Comparison of ENCODE assay signal across 15 cellular contexts in the genomic region with DNA sequence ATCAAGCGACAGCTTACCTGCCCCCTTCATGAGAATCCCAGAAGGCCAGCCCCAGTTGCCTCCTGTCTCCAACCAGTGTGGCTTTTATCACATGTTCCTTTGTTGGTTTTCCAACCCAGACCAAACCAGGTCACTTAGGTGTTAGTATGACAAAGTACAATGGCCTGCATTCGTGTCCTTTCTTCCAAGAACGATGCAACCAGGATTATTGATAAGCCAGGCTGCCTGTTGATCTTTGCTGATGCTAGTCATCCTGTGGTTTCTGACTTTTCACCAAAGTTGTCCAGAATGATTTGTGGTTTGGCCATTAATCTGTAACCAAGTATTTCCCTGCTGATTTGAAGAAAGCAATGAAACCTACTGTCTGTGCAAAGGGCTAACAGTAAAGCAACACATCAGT.
A peak's percentile ranks its signal among the peaks of the same experiment; 100 is the strongest.
DNase-seq lines count a peak whose midpoint lies in the region; ATAC-seq, FAIRE-seq and TF ChIP-seq lines count a peak whose summit lies in the region.
"Had no signal": no experiment of that assay in that cellular context is flagged by ENCODE, and none has a peak within 500 bp of the region (broad histone marks: within the 10 kb centered on the region; RNA-seq: fewer than 3 reads in every experiment).

No MANE protein-coding gene starts in this region.

- no peak for TF ChIP-seq POLR2A in HepG2 (IDR thresholded peaks at IDR 0.05; ENCODE audit: insufficient read depth in 1 of 2, low read depth in 2 of 2, low read length in 2 of 2)
- no peak for TF ChIP-seq POLR2A in right lobe of liver (IDR thresholded peaks at IDR 0.05)

- BruUV-seq in HepG2 (replicated peaks; lab: Mats Ljungman, UMichigan): no TSS peak

- H3K36me3 ChIP-seq in liver (ENCODE audit: control insufficient read depth in 4 of 4, insufficient read depth in 3 of 4, low read depth in 1 of 4, low read length in 3 of 4): no peaks in the 10 kb centered on the region
- H3K36me3 ChIP-seq in HepG2 (replicated peaks in 1 of 2; ENCODE audit: control insufficient read depth in 1 of 2, insufficient read depth in 2 of 2, low read length in 2 of 2): no peaks in the 10 kb centered on the region
- no peaks in the 10 kb centered on the region for H3K36me3 ChIP-seq in right lobe of liver
- H3K36me3 ChIP-seq: BLaER1 had no signal

- no peaks in the 10 kb centered on the region for H3K9me3 ChIP-seq in liver (ENCODE audit: control insufficient read depth in 4 of 4, low read length in 3 of 4)
- H3K9me3 ChIP-seq in HepG2 (ENCODE audit: low read length): no peaks in the 10 kb centered on the region
- no peaks in the 10 kb centered on the region for H3K9me3 ChIP-seq in right lobe of liver
- H3K9me3 ChIP-seq: BLaER1 had no signal

- no peak overlapping the region for H3K4me2 ChIP-seq in HepG2 (ENCODE audit: low read depth, low read length)
- H3K4me2 ChIP-seq: BLaER1 had no signal

- CTCF ChIA-PET in HepG2 (lab: Yijun Ruan, JAX; ENCODE audit: low intra/inter-chr PET ratio, low total read pairs): no interaction called here

- in situ Hi-C loops in HepG2 (cut with HindIII; ENCODE audit: extremely low pct_ligation_motif_present, low pct_unique_long_range_greater_than_20kb): no loop called here

- no peak overlapping the region for H2AFZ ChIP-seq in HepG2 (ENCODE audit: low read length)

- TF ChIP-seq RAD21 in liver (IDR thresholded peaks at IDR 0.05): peak; percentile 31 to 52
- no peak for TF ChIP-seq RAD21 in HepG2 (CRISPR knock-in tag; IDR thresholded peaks at IDR 0.05)

- H3K27me3 ChIP-seq in liver (ENCODE audit: control insufficient read depth in 4 of 4, insufficient read depth in 4 of 4, low read length in 3 of 4): no peaks in the 10 kb centered on the region
- H3K27me3 ChIP-seq in HepG2 (ENCODE audit: control insufficient read depth in 1 of 2, insufficient read depth in 2 of 2, low read length in 2 of 2): peaks cover 0 to 6% of the 10 kb centered on the region in 2 experiments; a peak in 1 of 5 replicates
- H3K27me3 ChIP-seq in right lobe of liver: no peaks in the 10 kb centered on the region
- H3K27me3 ChIP-seq: BLaER1 had no signal

- no peak for DNase-seq in HepG2 (ENCODE audit: low spot score)
- peak; percentile 3 for DNase-seq in glomerular visceral epithelial cell (ENCODE audit: extremely low spot score)
- DNase-seq in right lobe of liver: no peak
- DNase-seq in COR-L47 (lab: John Stamatoyannopoulos, UW): no peak
- DNase-seq: DMS79, GOT3, H9 had no signal

- no peak for FAIRE-seq in HepG2 (lab: Jason Lieb, UNC)
- FAIRE-seq: GM12891, K562 had no signal

- no peak for TF ChIP-seq EP300 in HepG2 (IDR thresholded peaks at IDR 0.05; ENCODE audit: low read depth in 2 of 2, low read length in 2 of 2)
- TF ChIP-seq EP300 in HepG2 (CRISPR knock-in tag; IDR thresholded peaks at IDR 0.05; ENCODE audit: borderline replicate concordance): no peak

- ATAC-seq in HepG2 (no peak), right lobe of liver (peak; percentile 32 to 83 (median 60)), HG02763 (IDR thresholded peaks at IDR 0.05; ENCODE audit: unreplicated experiment) (no peak), GM21515 (IDR thresholded peaks at IDR 0.05; ENCODE audit: unreplicated experiment) (no peak)
- ATAC-seq: K562 had no signal

- intact Hi-C loops in HepG2 (cut with micrococcal nuclease; ENCODE audit: unreplicated experiment) (no loop called here), right lobe of liver (cut with DNase I) (no loop called here)

- H3K4me3 ChIP-seq in liver (ENCODE audit: low read depth in 1 of 3, low read length in 3 of 3) (no peak overlapping the region), HepG2 (replicated peaks in 1 of 3; ENCODE audit: insufficient read depth in 1 of 3, low read depth in 2 of 3, low read length in 3 of 3) (no peak overlapping the region), right lobe of liver (no peak overlapping the region)
- H3K4me3 ChIP-seq: BLaER1, K562 had no signal

- TF ChIP-seq CTCF in liver (IDR thresholded peaks at IDR 0.05; ENCODE audit: low read depth, low read length, missing input control) (no peak), HepG2 (CRISPR knock-in tag; IDR thresholded peaks at IDR 0.05) (no peak), right lobe of liver (IDR thresholded peaks at IDR 0.05) (no peak)

- H3K27ac ChIP-seq in liver (ENCODE audit: low read depth in 1 of 2, low read length in 2 of 2) (no peak overlapping the region), HepG2 (ENCODE audit: extremely low read length, insufficient read depth, low read length) (no peak overlapping the region), right lobe of liver (peak overlapping the region in 1 of 3 donors; percentile 73)
- H3K27ac ChIP-seq: 22Rv1, BLaER1, HL-60 had no signal

- no peaks in the 10 kb centered on the region for H4K20me1 ChIP-seq in HepG2 (ENCODE audit: insufficient read depth, low read length)
- H4K20me1 ChIP-seq: BLaER1 had no signal

- POLR2A ChIA-PET in HepG2 (lab: Yijun Ruan, JAX): no interaction called here

- WGBS in liver: 35% methylated on average over 3 of the region's 3 CpGs
- WGBS in HepG2 (ENCODE audit: low lambda C conversion rate): 16% methylated on average over 3 of the region's 3 CpGs
- WGBS in right lobe of liver (ENCODE audit: insufficient coverage, low coverage, low lambda C conversion rate, missing lambda C conversion rate): 50% methylated on average over 3 of the region's 3 CpGs

- H3K9ac ChIP-seq in liver (ENCODE audit: low read depth in 1 of 2, low read length in 2 of 2) (no peak overlapping the region), HepG2 (ENCODE audit: insufficient read depth, low read depth, low read length) (no peak overlapping the region)
- H3K9ac ChIP-seq: BLaER1 had no signal

- H3K4me1 ChIP-seq in liver (ENCODE audit: control insufficient read depth in 4 of 4, insufficient read depth in 4 of 4, low read length in 3 of 4) (peaks cover 2 to 20% (median 5%) of the 10 kb centered on the region in 4 donors), HepG2 (ENCODE audit: insufficient read depth, low read length) (no peaks in the 10 kb centered on the region), right lobe of liver (peaks cover 0 to 39% (median 6%) of the 10 kb centered on the region in 4 donors)
- H3K4me1 ChIP-seq: BLaER1 had no signal

- no peaks in the 10 kb centered on the region for H3K79me2 ChIP-seq in HepG2 (ENCODE audit: insufficient read depth, low read length)

TF ChIP-seq in liver, 16 proteins besides CTCF, POLR2A, EP300 and RAD21 (continues in another document):
- no peak for TF ChIP-seq TAF1 (conservative IDR thresholded peaks at IDR 0.05)
- TF ChIP-seq, protein P1, sequence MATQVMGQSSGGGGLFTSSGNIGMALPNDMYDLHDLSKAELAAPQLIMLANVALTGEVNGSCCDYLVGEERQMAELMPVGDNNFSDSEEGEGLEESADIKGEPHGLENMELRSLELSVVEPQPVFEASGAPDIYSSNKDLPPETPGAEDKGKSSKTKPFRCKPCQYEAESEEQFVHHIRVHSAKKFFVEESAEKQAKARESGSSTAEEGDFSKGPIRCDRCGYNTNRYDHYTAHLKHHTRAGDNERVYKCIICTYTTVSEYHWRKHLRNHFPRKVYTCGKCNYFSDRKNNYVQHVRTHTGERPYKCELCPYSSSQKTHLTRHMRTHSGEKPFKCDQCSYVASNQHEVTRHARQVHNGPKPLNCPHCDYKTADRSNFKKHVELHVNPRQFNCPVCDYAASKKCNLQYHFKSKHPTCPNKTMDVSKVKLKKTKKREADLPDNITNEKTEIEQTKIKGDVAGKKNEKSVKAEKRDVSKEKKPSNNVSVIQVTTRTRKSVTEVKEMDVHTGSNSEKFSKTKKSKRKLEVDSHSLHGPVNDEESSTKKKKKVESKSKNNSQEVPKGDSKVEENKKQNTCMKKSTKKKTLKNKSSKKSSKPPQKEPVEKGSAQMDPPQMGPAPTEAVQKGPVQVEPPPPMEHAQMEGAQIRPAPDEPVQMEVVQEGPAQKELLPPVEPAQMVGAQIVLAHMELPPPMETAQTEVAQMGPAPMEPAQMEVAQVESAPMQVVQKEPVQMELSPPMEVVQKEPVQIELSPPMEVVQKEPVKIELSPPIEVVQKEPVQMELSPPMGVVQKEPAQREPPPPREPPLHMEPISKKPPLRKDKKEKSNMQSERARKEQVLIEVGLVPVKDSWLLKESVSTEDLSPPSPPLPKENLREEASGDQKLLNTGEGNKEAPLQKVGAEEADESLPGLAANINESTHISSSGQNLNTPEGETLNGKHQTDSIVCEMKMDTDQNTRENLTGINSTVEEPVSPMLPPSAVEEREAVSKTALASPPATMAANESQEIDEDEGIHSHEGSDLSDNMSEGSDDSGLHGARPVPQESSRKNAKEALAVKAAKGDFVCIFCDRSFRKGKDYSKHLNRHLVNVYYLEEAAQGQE (IDR thresholded peaks at IDR 0.05): no peak
- TF ChIP-seq RXRA (IDR thresholded peaks at IDR 0.05): peak; percentile 90 to 93
- TF ChIP-seq NR2F2 (IDR thresholded peaks at IDR 0.05): no peak
- no peak for TF ChIP-seq FOXA2 (IDR thresholded peaks at IDR 0.05)
- TF ChIP-seq HNF4A (conservative IDR thresholded peaks at IDR 0.05): peak; percentile 69 to 74

TF ChIP-seq in HepG2, 621 proteins besides CTCF, POLR2A, EP300 and RAD21 (continues in another document):
- no peak for TF ChIP-seq MEF2D (CRISPR knock-in tag; IDR thresholded peaks at IDR 0.05)
- TF ChIP-seq NPAS2 (CRISPR knock-in tag; IDR thresholded peaks at IDR 0.05; ENCODE audit: borderline replicate concordance): no peak
- TF ChIP-seq RFXAP (CRISPR knock-in tag; IDR thresholded peaks at IDR 0.05; ENCODE audit: borderline replicate concordance): no peak
- TF ChIP-seq NFKB2 (CRISPR knock-in tag; IDR thresholded peaks at IDR 0.05; ENCODE audit: borderline replicate concordance): no peak
- TF ChIP-seq, protein P2, sequence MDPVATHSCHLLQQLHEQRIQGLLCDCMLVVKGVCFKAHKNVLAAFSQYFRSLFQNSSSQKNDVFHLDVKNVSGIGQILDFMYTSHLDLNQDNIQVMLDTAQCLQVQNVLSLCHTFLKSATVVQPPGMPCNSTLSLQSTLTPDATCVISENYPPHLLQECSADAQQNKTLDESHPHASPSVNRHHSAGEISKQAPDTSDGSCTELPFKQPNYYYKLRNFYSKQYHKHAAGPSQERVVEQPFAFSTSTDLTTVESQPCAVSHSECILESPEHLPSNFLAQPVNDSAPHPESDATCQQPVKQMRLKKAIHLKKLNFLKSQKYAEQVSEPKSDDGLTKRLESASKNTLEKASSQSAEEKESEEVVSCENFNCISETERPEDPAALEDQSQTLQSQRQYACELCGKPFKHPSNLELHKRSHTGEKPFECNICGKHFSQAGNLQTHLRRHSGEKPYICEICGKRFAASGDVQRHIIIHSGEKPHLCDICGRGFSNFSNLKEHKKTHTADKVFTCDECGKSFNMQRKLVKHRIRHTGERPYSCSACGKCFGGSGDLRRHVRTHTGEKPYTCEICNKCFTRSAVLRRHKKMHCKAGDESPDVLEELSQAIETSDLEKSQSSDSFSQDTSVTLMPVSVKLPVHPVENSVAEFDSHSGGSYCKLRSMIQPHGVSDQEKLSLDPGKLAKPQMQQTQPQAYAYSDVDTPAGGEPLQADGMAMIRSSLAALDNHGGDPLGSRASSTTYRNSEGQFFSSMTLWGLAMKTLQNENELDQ (CRISPR knock-in tag; IDR thresholded peaks at IDR 0.05; ENCODE audit: borderline replicate concordance): no peak
- TF ChIP-seq KMT2B (CRISPR knock-in tag; IDR thresholded peaks at IDR 0.05): no peak

Comparison
In these comparisons a context has a peak if more than half of its experiments do, and no peak if none do; other contexts are left out.
1. ATAC-seq: peak in right lobe of liver (4 of 4); none in HepG2 (single experiment), HG02763 (single experiment) and GM21515 (single experiment).